10 cellular contexts compared by ENCODE assay signal in the genomic region with DNA sequence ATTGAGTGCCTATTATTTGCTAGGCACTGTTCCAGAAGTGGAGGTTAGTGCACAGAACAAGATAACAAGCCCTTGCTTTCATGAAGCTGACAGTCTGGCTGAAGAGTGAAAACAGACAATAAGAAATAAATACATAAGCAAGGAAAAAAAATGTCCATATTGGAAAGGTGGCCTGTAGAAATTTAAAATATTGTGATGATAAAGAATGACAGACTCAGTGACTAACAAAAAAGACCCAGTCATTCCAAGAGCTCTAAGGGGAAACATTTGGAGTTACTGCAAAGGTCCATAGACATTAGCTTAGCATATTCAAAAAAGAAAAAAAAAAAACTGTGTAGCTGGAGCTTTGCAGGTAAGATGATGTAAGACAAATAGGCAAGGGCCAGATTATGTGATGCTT. TPM values are rescaled to one million over a fixed set of nuclear protein-coding genes. Genes with fewer than 3 reads are reported as not detected.
DNase-seq lines count a peak whose midpoint lies in the region; ATAC-seq and TF ChIP-seq lines count a peak whose summit lies in the region.
"Had no signal": no experiment of that assay in that cellular context is flagged by ENCODE, and none has a peak within 500 bp of the region (broad histone marks: within the 10 kb centered on the region; RNA-seq: fewer than 3 reads in every experiment).

No MANE protein-coding gene starts in this region.

- peak overlapping the region in 1 of 2 donors; percentile 24 for H3K4me3 ChIP-seq in muscle layer of colon (ENCODE audit: low read depth in 1 of 2, low read length in 2 of 2)
- H3K4me3 ChIP-seq in upper lobe of left lung, result no peak overlapping the region

- H3K9me3 Mint-ChIP-seq in activated T-cell treated with anti-CD3 and anti-CD28 coated beads, Interleukin-2, amount 50 U/mL, for 72 hours, result no peaks in the 10 kb centered on the region
- no peaks in the 10 kb centered on the region for H3K9me3 Mint-ChIP-seq in activated CD4-positive, alpha-beta memory T cell treated with anti-CD3 and anti-CD28 coated beads for 36 hours

- peaks cover 0 to 5% of the 10 kb centered on the region in 2 donors for H3K36me3 Mint-ChIP-seq in activated T-cell treated with anti-CD3 and anti-CD28 coated beads, Interleukin-2, amount 50 U/mL, for 72 hours (ENCODE audit: insufficient read depth in 2 of 2)
- H3K36me3 Mint-ChIP-seq in activated CD4-positive, alpha-beta memory T cell treated with anti-CD3 and anti-CD28 coated beads for 36 hours, result peaks cover 6% of the 10 kb centered on the region

- H3K9me3 ChIP-seq in muscle layer of colon (ENCODE audit: low read length) (no peaks in the 10 kb centered on the region), upper lobe of left lung (no peaks in the 10 kb centered on the region)

- no peak overlapping the region for H3K9ac ChIP-seq in muscle layer of colon (ENCODE audit: low read length)

- peak overlapping the region; percentile 85 to 94 for H3K4me3 Mint-ChIP-seq in activated T-cell treated with anti-CD3 and anti-CD28 coated beads, Interleukin-2, amount 50 U/mL, for 72 hours
- H3K4me3 Mint-ChIP-seq in activated CD4-positive, alpha-beta memory T cell treated with anti-CD3 and anti-CD28 coated beads for 36 hours, result no peak overlapping the region

- peaks cover 89% of the 10 kb centered on the region for H3K4me1 Mint-ChIP-seq in activated T-cell treated with anti-CD3 and anti-CD28 coated beads, Interleukin-2, amount 50 U/mL, for 72 hours (ENCODE audit: low read depth)
- H3K4me1 Mint-ChIP-seq in activated CD4-positive, alpha-beta memory T cell treated with anti-CD3 and anti-CD28 coated beads for 36 hours (ENCODE audit: low read depth), result peaks cover 73% of the 10 kb centered on the region

- no peak for ATAC-seq in activated T-cell treated with anti-CD3 and anti-CD28 coated beads, Interleukin-2, amount 50 U/mL, for 72 hours (replicated peaks in 1 of 2)
- no peak for ATAC-seq in upper lobe of left lung (ENCODE audit: low FRiP score in 2 of 2)
- ATAC-seq in HG03097 (IDR thresholded peaks at IDR 0.05; ENCODE audit: low FRiP score, unreplicated experiment), result no peak

- H3K27ac Mint-ChIP-seq in activated T-cell treated with anti-CD3 and anti-CD28 coated beads, Interleukin-2, amount 50 U/mL, for 72 hours, result peak overlapping the region; percentile 89
- peak overlapping the region; percentile 1 for H3K27ac Mint-ChIP-seq in activated CD4-positive, alpha-beta memory T cell treated with anti-CD3 and anti-CD28 coated beads for 36 hours

- H3K4me1 ChIP-seq in muscle layer of colon (ENCODE audit: insufficient read depth, low read length), result peaks cover 30% of the 10 kb centered on the region
- peaks cover 24 to 35% (median 26%) of the 10 kb centered on the region in 4 donors for H3K4me1 ChIP-seq in upper lobe of left lung

- no peaks in the 10 kb centered on the region for H3K27me3 ChIP-seq in muscle layer of colon (ENCODE audit: control insufficient read depth in 1 of 2, insufficient read depth in 2 of 2, low read length in 2 of 2)
- H3K27me3 ChIP-seq in upper lobe of left lung, result no peaks in the 10 kb centered on the region

- no peak for TF ChIP-seq CTCF in upper lobe of left lung (IDR thresholded peaks at IDR 0.05)

- no peak for TF ChIP-seq EP300 in upper lobe of left lung (IDR thresholded peaks at IDR 0.05)

- POLR2A ChIA-PET in activated CD4-positive, alpha-beta memory T cell treated with anti-CD3 and anti-CD28 coated beads for 36 hours (lab: Charles Lee), result interaction anchor here (1.8 to 2.0 kb wide), 2 partner anchors 99 to 106 kb away, joined by 5 to 9 read pairs; no protein-coding TSS in a partner anchor

- no peak for DNase-seq in activated T-cell treated with anti-CD3 and anti-CD28 coated beads, Interleukin-2, amount 50 U/mL, for 72 hours
- DNase-seq in activated T-cell treated with anti-CD3 and anti-CD28 coated beads, Interleukin-2, amount 50 U/mL, for 1 hour, result no peak
- DNase-seq in activated CD4-positive, alpha-beta memory T cell treated with anti-CD3 and anti-CD28 coated beads for 36 hours, result no peak
- no peak for DNase-seq in upper lobe of left lung
- DNase-seq in stimulated activated CD8-positive, alpha-beta memory T cell treated with anti-CD3 and anti-CD28 coated beads, Interleukin-4, amount 100 ng/mL, for 48 hours, result no peak
- no peak for DNase-seq in activated effector memory CD4-positive, alpha-beta T cell treated with Interleukin-2 at 50 U/mL for 16 hours
- DNase-seq: kidney glomerular epithelial cell, NCI-H187 treated with DMSO at 0.1 percent for 48 hours had no signal

- H3K27me3 Mint-ChIP-seq in activated T-cell treated with anti-CD3 and anti-CD28 coated beads, Interleukin-2, amount 50 U/mL, for 72 hours (ENCODE audit: low read depth), result peaks cover 31% of the 10 kb centered on the region
- H3K27me3 Mint-ChIP-seq in activated CD4-positive, alpha-beta memory T cell treated with anti-CD3 and anti-CD28 coated beads for 36 hours, result peaks cover 2% of the 10 kb centered on the region

- CTCF ChIA-PET in activated CD4-positive, alpha-beta memory T cell treated with anti-CD3 and anti-CD28 coated beads for 36 hours (lab: Charles Lee), result interaction anchor here (1.2 to 4.9 kb wide), 6 partner anchors 52 to 156 kb away, joined by 3 to 25 read pairs (median 6); no protein-coding TSS in a partner anchor

- H3K27ac ChIP-seq in muscle layer of colon (ENCODE audit: low read depth, low read length), result peak overlapping the region; percentile 94
- H3K27ac ChIP-seq in upper lobe of left lung, result peak overlapping the region; percentile 87 to 95 (median 94)

- peaks cover 4% of the 10 kb centered on the region for H3K36me3 ChIP-seq in muscle layer of colon (ENCODE audit: insufficient read depth, low read length)
- peaks cover 0 to 3% (median 0%) of the 10 kb centered on the region in 4 donors for H3K36me3 ChIP-seq in upper lobe of left lung

- intact Hi-C loops in activated CD4-positive, alpha-beta memory T cell treated with anti-CD3 and anti-CD28 coated beads for 36 hours (cut with micrococcal nuclease), result loop anchor here (5.0 to 10.0 kb wide), 5 partner anchors 242 to 1421 kb away; a partner anchor contains a TSS

- TF ChIP-seq POLR2A in upper lobe of left lung (IDR thresholded peaks at IDR 0.05), result no peak

RNA-seq across cellular contexts. Expression of a gene that starts 1.0 kb away (rescaled TPM):
- 10 to 100 TPM in 1 of 2 donors, 1 to 10 TPM in 1; 6.7 to 12.4 TPM for total RNA-seq in activated T-cell treated with anti-CD3 and anti-CD28 coated beads, Interleukin-2, amount 50 U/mL, for 72 hours
- 10 to 100 TPM; 12.6 to 14.4 TPM for total RNA-seq in activated CD4-positive, alpha-beta memory T cell treated with anti-CD3 and anti-CD28 coated beads for 36 hours
- 10 to 100 TPM; 26.0 to 61.0 (median 37.5) TPM for total RNA-seq in upper lobe of left lung
